1 cellular context compared by ENCODE assay signal in the genomic region with DNA sequence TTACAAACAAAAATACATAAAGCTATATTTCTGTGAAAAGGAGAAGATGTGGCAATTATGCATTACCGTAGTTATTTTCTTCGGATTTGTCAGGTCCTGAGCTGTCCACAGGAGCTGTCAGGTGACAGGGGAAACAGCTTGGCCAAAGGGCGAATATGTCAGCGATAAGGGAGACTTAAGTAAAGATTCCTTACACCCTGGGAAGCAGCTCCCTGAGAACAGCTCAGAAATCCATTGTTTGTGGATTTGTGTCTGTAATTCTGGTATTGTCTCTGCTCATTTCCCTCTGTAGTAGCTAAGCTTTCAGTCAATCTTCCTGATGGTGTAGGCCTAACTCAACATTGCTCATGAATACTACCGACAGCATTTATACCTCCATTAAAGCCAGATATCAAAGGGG.
TF ChIP-seq lines count a peak whose summit lies in the region.

No MANE protein-coding gene starts in this region.

TF ChIP-seq in SK-N-SH treated with all-trans-retinoic acid at 6 μM for 48 hours, 23 proteins besides CTCF, POLR2A, EP300 and RAD21 (continued from another document):
- TF ChIP-seq, protein P1, sequence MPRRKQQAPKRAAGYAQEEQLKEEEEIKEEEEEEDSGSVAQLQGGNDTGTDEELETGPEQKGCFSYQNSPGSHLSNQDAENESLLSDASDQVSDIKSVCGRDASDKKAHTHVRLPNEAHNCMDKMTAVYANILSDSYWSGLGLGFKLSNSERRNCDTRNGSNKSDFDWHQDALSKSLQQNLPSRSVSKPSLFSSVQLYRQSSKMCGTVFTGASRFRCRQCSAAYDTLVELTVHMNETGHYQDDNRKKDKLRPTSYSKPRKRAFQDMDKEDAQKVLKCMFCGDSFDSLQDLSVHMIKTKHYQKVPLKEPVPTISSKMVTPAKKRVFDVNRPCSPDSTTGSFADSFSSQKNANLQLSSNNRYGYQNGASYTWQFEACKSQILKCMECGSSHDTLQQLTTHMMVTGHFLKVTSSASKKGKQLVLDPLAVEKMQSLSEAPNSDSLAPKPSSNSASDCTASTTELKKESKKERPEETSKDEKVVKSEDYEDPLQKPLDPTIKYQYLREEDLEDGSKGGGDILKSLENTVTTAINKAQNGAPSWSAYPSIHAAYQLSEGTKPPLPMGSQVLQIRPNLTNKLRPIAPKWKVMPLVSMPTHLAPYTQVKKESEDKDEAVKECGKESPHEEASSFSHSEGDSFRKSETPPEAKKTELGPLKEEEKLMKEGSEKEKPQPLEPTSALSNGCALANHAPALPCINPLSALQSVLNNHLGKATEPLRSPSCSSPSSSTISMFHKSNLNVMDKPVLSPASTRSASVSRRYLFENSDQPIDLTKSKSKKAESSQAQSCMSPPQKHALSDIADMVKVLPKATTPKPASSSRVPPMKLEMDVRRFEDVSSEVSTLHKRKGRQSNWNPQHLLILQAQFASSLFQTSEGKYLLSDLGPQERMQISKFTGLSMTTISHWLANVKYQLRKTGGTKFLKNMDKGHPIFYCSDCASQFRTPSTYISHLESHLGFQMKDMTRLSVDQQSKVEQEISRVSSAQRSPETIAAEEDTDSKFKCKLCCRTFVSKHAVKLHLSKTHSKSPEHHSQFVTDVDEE (CRISPR knock-in tag; IDR thresholded peaks at IDR 0.05) = no peak
- TF ChIP-seq ZC3H10 (CRISPR knock-in tag; IDR thresholded peaks at IDR 0.05) = no peak
- no peak for TF ChIP-seq RARB (CRISPR knock-in tag; IDR thresholded peaks at IDR 0.05)
- TF ChIP-seq, protein P2, sequence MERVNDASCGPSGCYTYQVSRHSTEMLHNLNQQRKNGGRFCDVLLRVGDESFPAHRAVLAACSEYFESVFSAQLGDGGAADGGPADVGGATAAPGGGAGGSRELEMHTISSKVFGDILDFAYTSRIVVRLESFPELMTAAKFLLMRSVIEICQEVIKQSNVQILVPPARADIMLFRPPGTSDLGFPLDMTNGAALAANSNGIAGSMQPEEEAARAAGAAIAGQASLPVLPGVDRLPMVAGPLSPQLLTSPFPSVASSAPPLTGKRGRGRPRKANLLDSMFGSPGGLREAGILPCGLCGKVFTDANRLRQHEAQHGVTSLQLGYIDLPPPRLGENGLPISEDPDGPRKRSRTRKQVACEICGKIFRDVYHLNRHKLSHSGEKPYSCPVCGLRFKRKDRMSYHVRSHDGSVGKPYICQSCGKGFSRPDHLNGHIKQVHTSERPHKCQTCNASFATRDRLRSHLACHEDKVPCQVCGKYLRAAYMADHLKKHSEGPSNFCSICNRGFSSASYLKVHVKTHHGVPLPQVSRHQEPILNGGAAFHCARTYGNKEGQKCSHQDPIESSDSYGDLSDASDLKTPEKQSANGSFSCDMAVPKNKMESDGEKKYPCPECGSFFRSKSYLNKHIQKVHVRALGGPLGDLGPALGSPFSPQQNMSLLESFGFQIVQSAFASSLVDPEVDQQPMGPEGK (CRISPR knock-in tag; IDR thresholded peaks at IDR 0.05; ENCODE audit: borderline replicate concordance) = no peak
- TF ChIP-seq ZNF70 (CRISPR knock-in tag; IDR thresholded peaks at IDR 0.05) = no peak
- no peak for TF ChIP-seq ZFP3 (CRISPR knock-in tag; IDR thresholded peaks at IDR 0.05)
- no peak for TF ChIP-seq ESRRG (CRISPR knock-in tag; IDR thresholded peaks at IDR 0.05)
- no peak for TF ChIP-seq SNAI2 (CRISPR knock-in tag; IDR thresholded peaks at IDR 0.05)
- no peak for TF ChIP-seq ISL1 (CRISPR knock-in tag; IDR thresholded peaks at IDR 0.05)
- no peak for TF ChIP-seq ZNF8 (CRISPR knock-in tag; IDR thresholded peaks at IDR 0.05)
